ENCODE assay signal across 1 cellular context in the genomic region with DNA sequence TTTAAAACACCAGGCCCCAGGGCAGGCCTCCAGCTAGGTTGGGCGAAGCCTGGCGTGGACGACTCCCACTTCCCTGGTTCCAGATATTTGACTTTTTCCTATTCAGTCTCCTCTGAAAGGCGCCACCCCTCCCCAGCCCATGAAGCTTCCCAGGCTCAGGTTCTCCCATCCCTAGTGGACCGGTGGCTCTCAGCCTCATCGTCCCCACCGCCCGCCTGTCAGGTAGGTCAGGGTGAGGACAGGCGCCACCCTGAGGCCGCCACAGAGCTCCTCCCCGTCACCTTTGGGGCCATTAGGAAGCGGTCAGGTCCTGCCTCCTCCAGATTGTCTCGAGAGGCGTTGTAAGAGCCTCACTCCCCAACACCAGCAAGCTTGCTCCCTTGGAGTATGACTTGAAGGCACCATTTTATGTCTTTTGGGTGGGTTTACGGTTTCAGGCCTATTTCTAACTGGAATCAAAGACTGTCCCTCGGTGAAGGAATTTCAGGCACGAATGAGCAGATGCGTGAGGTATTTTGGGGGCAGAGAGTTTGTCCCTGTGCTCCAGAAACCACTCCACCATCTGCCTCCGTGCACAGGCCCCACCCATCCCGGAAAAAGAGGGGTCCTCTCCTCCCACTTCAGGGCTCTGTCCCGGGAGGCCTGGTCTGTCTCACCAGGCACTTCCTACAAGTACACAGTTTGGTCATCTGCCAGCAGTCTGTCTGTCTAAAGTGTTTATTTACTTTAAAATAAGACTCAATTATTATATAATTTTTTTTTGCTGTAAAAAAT.
TF ChIP-seq lines count a peak whose summit lies in the region.

No MANE protein-coding gene starts in this region.

TF ChIP-seq in K562, 482 proteins besides CTCF, POLR2A, EP300 and RAD21:
- TF ChIP-seq ZNF75A (CRISPR knock-in tag; IDR thresholded peaks at IDR 0.05) (no peak), NELFE (IDR thresholded peaks at IDR 0.05; ENCODE audit: insufficient read depth, insufficient read length) (no peak), NUFIP1 (IDR thresholded peaks at IDR 0.05; ENCODE audit: partially characterized antibody) (no peak), TCFL5 (CRISPR knock-in tag; conservative IDR thresholded peaks at IDR 0.05) (no peak), NCOA4 (IDR thresholded peaks at IDR 0.05; ENCODE audit: partially characterized antibody) (no peak), SETDB1 (IDR thresholded peaks at IDR 0.05; ENCODE audit: low read length) (no peak), NFIC (IDR thresholded peaks at IDR 0.05) (no peak), SMARCC2 (IDR thresholded peaks at IDR 0.05; ENCODE audit: low read depth) (no peak), ARHGAP35 (IDR thresholded peaks at IDR 0.05; ENCODE audit: partially characterized antibody) (no peak), ETV6 (IDR thresholded peaks at IDR 0.05; ENCODE audit: borderline replicate concordance in 1 of 2, low read depth in 2 of 2, low read length in 1 of 2) (no peak), ETV6 (CRISPR knock-in tag; IDR thresholded peaks at IDR 0.05; ENCODE audit: borderline replicate concordance) (no peak)
- TF ChIP-seq, protein P1, sequence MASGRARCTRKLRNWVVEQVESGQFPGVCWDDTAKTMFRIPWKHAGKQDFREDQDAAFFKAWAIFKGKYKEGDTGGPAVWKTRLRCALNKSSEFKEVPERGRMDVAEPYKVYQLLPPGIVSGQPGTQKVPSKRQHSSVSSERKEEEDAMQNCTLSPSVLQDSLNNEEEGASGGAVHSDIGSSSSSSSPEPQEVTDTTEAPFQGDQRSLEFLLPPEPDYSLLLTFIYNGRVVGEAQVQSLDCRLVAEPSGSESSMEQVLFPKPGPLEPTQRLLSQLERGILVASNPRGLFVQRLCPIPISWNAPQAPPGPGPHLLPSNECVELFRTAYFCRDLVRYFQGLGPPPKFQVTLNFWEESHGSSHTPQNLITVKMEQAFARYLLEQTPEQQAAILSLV (tag; IDR thresholded peaks at IDR 0.05), result no peak
- TF ChIP-seq, protein P2, sequence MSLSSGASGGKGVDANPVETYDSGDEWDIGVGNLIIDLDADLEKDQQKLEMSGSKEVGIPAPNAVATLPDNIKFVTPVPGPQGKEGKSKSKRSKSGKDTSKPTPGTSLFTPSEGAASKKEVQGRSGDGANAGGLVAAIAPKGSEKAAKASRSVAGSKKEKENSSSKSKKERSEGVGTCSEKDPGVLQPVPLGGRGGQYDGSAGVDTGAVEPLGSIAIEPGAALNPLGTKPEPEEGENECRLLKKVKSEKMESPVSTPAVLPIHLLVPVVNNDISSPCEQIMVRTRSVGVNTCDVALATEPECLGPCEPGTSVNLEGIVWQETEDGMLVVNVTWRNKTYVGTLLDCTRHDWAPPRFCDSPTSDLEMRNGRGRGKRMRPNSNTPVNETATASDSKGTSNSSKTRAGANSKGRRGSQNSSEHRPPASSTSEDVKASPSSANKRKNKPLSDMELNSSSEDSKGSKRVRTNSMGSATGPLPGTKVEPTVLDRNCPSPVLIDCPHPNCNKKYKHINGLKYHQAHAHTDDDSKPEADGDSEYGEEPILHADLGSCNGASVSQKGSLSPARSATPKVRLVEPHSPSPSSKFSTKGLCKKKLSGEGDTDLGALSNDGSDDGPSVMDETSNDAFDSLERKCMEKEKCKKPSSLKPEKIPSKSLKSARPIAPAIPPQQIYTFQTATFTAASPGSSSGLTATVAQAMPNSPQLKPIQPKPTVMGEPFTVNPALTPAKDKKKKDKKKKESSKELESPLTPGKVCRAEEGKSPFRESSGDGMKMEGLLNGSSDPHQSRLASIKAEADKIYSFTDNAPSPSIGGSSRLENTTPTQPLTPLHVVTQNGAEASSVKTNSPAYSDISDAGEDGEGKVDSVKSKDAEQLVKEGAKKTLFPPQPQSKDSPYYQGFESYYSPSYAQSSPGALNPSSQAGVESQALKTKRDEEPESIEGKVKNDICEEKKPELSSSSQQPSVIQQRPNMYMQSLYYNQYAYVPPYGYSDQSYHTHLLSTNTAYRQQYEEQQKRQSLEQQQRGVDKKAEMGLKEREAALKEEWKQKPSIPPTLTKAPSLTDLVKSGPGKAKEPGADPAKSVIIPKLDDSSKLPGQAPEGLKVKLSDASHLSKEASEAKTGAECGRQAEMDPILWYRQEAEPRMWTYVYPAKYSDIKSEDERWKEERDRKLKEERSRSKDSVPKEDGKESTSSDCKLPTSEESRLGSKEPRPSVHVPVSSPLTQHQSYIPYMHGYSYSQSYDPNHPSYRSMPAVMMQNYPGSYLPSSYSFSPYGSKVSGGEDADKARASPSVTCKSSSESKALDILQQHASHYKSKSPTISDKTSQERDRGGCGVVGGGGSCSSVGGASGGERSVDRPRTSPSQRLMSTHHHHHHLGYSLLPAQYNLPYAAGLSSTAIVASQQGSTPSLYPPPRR (CRISPR knock-in tag; IDR thresholded peaks at IDR 0.05; ENCODE audit: borderline replicate concordance), result no peak
